Comparison of ENCODE assay signal across 9 cellular contexts in the genomic region with DNA sequence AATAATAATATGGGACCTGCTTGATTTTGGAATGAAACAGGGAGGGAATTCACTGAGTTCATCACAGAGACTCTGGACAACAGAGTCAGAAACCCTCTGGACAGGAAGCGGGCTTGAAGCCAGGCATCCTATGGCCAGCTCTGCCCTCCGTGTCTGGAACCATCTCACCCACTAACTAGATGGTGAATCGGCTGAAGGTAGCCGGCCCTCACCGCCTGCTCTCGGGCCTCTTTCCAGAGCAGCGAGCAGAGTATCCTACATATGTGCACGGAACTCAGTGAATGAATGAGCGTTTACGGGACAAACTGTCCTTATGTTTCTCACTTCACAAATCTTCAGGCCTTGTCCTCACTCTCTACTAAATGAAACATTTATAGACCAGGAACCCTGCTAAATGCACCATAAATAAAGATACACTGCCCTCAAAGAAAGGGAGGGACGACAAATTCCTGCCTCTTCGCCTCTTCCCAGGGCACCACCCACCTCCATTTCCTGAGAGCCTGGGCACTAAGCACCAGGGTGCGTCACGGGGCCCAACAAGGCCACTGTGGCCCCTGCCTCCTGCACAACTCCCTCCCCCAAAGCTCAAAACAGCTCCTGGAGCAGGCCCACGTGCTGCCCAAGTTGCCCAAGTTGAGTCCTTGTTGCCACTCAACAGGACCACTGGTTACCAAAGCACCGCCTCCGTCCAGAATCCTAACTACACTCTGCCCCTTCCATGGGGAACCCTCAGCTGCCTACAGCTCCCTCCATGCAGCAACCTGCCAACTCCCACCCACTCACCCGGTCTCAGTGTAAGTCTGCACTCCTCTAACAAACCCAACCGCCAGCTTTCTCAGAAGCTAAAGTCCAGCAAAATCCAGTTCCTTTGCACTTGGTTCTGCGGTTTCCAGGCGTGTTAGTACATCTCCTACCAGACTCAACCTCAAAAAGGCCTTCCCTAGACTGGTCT. TPM values are rescaled to one million over a fixed set of nuclear protein-coding genes. Genes with fewer than 3 reads are reported as not detected.
DNase-seq lines count a peak whose midpoint lies in the region; ATAC-seq and FAIRE-seq lines count a peak whose summit lies in the region.
"Had no signal": no experiment of that assay in that cellular context is flagged by ENCODE, and none has a peak within 500 bp of the region (broad histone marks: within the 10 kb centered on the region; RNA-seq: fewer than 3 reads in every experiment).

No MANE protein-coding gene starts in this region.

- no peaks in the 10 kb centered on the region for H3K36me3 Mint-ChIP-seq in T-helper 17 cell (ENCODE audit: low read depth)

- FAIRE-seq in small intestine (lab: Jason Lieb, UNC) = no peak
- FAIRE-seq: TTC549 had no signal

- WGBS in small intestine, 3 donors = 84 to 86% (median 85%) methylated on average over 21 of the region's 21 CpGs

- H3K9me3 ChIP-seq in T-helper 17 cell (ENCODE audit: control insufficient read depth, low read length, poor library complexity, severe bottlenecking) = no peaks in the 10 kb centered on the region
- H3K9me3 ChIP-seq in small intestine (ENCODE audit: control insufficient read depth, low read depth) = no peaks in the 10 kb centered on the region

- H3K36me3 ChIP-seq in small intestine (ENCODE audit: control insufficient read depth in 2 of 2, insufficient read depth in 2 of 2, low read length in 2 of 2) = no peaks in the 10 kb centered on the region

- no peak overlapping the region for H3K27ac ChIP-seq in small intestine (ENCODE audit: low read depth in 1 of 2, low read length in 1 of 2)

- H3K4me1 Mint-ChIP-seq in T-helper 17 cell = peaks cover 24% of the 10 kb centered on the region

- DNase-seq in NCI-H82 (lab: John Stamatoyannopoulos, UW) (peak; percentile 62), NCI-H82 treated with DMSO at 0.1 percent for 48 hours (lab: John Stamatoyannopoulos, UW; ENCODE audit: unreplicated experiment) (no peak), T-helper 17 cell (no peak), left ventricle myocardium superior (no peak), small intestine (peak; percentile 53), NCI-H1417 treated with DMSO at 0.1 percent for 48 hours (lab: John Stamatoyannopoulos, UW) (no peak)

- peaks cover 0 to 3% of the 10 kb centered on the region in 2 donors for H3K4me1 ChIP-seq in small intestine (ENCODE audit: control insufficient read depth in 2 of 2, insufficient read depth in 1 of 2, low read depth in 1 of 2, low read length in 1 of 2)

- peaks cover 33% of the 10 kb centered on the region for H3K27me3 Mint-ChIP-seq in T-helper 17 cell

- peak overlapping the region; percentile 75 for H3K4me3 Mint-ChIP-seq in T-helper 17 cell

- intact Hi-C loops in left ventricle myocardium superior (cut with micrococcal nuclease) = loop anchor here (5.0 kb wide), 1 partner anchor 137 kb away; no protein-coding TSS in a partner anchor

- ATAC-seq in T-helper 17 cell = no peak
- ATAC-seq in left ventricle myocardium superior = peak; percentile 3
- ATAC-seq in GM19395 (IDR thresholded peaks at IDR 0.05; ENCODE audit: unreplicated experiment) = no peak
- no peak for ATAC-seq in HG02852 (IDR thresholded peaks at IDR 0.05; ENCODE audit: unreplicated experiment)

- H3K27me3 ChIP-seq in small intestine (ENCODE audit: control insufficient read depth in 2 of 2, insufficient read depth in 2 of 2, low read length in 2 of 2) = no peaks in the 10 kb centered on the region

- peak overlapping the region in 1 of 2 donors; percentile 95 for H3K4me3 ChIP-seq in small intestine (ENCODE audit: low read depth in 1 of 2, low read length in 2 of 2)

- H3K27ac Mint-ChIP-seq in T-helper 17 cell = peak overlapping the region; percentile 14

RNA-seq across cellular contexts. Expression of a gene that starts 1.7 kb away (rescaled TPM):
- total RNA-seq in T-helper 17 cell (1 to 10 TPM in 1 of 2 donors, under 1 TPM in 1; 0.39 to 1.9 TPM), left ventricle myocardium superior (47.8 TPM)
- 100 to 1,000 TPM in 1 of 3 donors, 10 to 100 TPM in 2; 12.6 to 113 (median 43.0) TPM for polyA plus RNA-seq in small intestine

Comparison
In these comparisons a context has a peak if more than half of its experiments do, and no peak if none do; other contexts are left out.
1. DNase-seq: peak in NCI-H82 (single experiment) and small intestine (single experiment); none in NCI-H82 treated with DMSO at 0.1 percent for 48 hours (single experiment), T-helper 17 cell (0 of 3), left ventricle myocardium superior (single experiment) and NCI-H1417 treated with DMSO at 0.1 percent for 48 hours (single experiment).
2. RNA of a gene that starts 1.7 kb away (total RNA-seq): 47.8 TPM in left ventricle myocardium superior (single experiment); 0.39 to 1.9 TPM in T-helper 17 cell; every median in the first group is over 10 times any median in the second.